In genomic region chr1:112706505-112707216, GRCh38 we compare ENCODE assay signal across 1 cellular context.
TF ChIP-seq lines count a peak whose summit lies in the region.

RHOC (minus strand) TSS chr1:112707127; CDS start chr1:112703799, 3,328 bp downstream.

TF ChIP-seq in HEK293, 187 proteins besides CTCF, POLR2A, EP300 and RAD21 (continued from another document and continues in another):
- no peak for TF ChIP-seq ZFP41 (tag by site-specific recombination; IDR thresholded peaks at IDR 0.05; ENCODE audit: borderline replicate concordance)
- no peak for TF ChIP-seq HOXD13 (CRISPR knock-in tag; IDR thresholded peaks at IDR 0.05; ENCODE audit: borderline replicate concordance)
- TF ChIP-seq ZNF701 (tag by site-specific recombination; IDR thresholded peaks at IDR 0.05): no peak
- TF ChIP-seq SP7 (tag by site-specific recombination; IDR thresholded peaks at IDR 0.05): peak; percentile 9; the same call in 1 of the 2 replicates
- no peak for TF ChIP-seq ZNF155 (tag by site-specific recombination; IDR thresholded peaks at IDR 0.05)
- no peak for TF ChIP-seq ZNF677 (tag by site-specific recombination; IDR thresholded peaks at IDR 0.05)
- TF ChIP-seq PRDM1 (tag by site-specific recombination; IDR thresholded peaks at IDR 0.05): no peak
- peak; percentile 50 for TF ChIP-seq ZXDB (tag by site-specific recombination; IDR thresholded peaks at IDR 0.05)
- no peak for TF ChIP-seq REPIN1 (tag by site-specific recombination; IDR thresholded peaks at IDR 0.05; ENCODE audit: low read depth)
- TF ChIP-seq ZNF629 (tag by site-specific recombination; IDR thresholded peaks at IDR 0.05): no peak
- no peak for TF ChIP-seq ZNF777 (tag by site-specific recombination; IDR thresholded peaks at IDR 0.05; ENCODE audit: borderline replicate concordance)
- TF ChIP-seq ZBTB49 (tag by site-specific recombination; IDR thresholded peaks at IDR 0.05; ENCODE audit: low read depth): no peak
- TF ChIP-seq ZNF792 (tag by site-specific recombination; IDR thresholded peaks at IDR 0.05): no peak
- TF ChIP-seq MEIS1 (CRISPR knock-in tag; IDR thresholded peaks at IDR 0.05; ENCODE audit: borderline replicate concordance): no peak
- TF ChIP-seq ZNF660 (tag by site-specific recombination; IDR thresholded peaks at IDR 0.05): no peak
- TF ChIP-seq ZNF19 (tag by site-specific recombination; IDR thresholded peaks at IDR 0.05; ENCODE audit: low read depth): no peak
- no peak for TF ChIP-seq ZNF426 (tag by site-specific recombination; IDR thresholded peaks at IDR 0.05)
- TF ChIP-seq ZNF488 (tag by site-specific recombination; IDR thresholded peaks at IDR 0.05): no peak
- TF ChIP-seq ZNF544 (tag by site-specific recombination; IDR thresholded peaks at IDR 0.05): no peak
- TF ChIP-seq ZNF843 (tag by site-specific recombination; IDR thresholded peaks at IDR 0.05): no peak
- TF ChIP-seq ZNF175 (tag by site-specific recombination; IDR thresholded peaks at IDR 0.05): no peak
- no peak for TF ChIP-seq ZNF433 (tag by site-specific recombination; IDR thresholded peaks at IDR 0.05; ENCODE audit: low read depth)
- TF ChIP-seq ZIC2 (tag by site-specific recombination; IDR thresholded peaks at IDR 0.05): peak; percentile 93
- TF ChIP-seq ZNF148 (tag by site-specific recombination; IDR thresholded peaks at IDR 0.05; ENCODE audit: borderline replicate concordance): no peak
- TF ChIP-seq YY1 (tag by site-specific recombination; IDR thresholded peaks at IDR 0.05): no peak
- TF ChIP-seq KLF16 (tag by site-specific recombination; IDR thresholded peaks at IDR 0.05): no peak
- no peak for TF ChIP-seq ZNF596 (tag by site-specific recombination; IDR thresholded peaks at IDR 0.05)
- no peak for TF ChIP-seq ZNF768 (tag by site-specific recombination; IDR thresholded peaks at IDR 0.05)
- TF ChIP-seq ZFP3 (tag by site-specific recombination; IDR thresholded peaks at IDR 0.05; ENCODE audit: low read depth): no peak
- TF ChIP-seq, protein P1, sequence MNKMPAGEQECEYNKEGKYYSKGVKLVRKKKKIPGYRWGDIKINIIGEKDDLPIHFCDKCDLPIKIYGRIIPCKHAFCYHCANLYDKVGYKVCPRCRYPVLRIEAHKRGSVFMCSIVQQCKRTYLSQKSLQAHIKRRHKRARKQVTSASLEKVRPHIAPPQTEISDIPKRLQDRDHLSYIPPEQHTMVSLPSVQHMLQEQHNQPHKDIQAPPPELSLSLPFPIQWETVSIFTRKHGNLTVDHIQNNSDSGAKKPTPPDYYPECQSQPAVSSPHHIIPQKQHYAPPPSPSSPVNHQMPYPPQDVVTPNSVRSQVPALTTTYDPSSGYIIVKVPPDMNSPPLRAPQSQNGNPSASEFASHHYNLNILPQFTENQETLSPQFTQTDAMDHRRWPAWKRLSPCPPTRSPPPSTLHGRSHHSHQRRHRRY (tag by site-specific recombination; IDR thresholded peaks at IDR 0.05): 0 out of 2 replicates have a peak, but pooled peaks have one; percentile 31
- TF ChIP-seq, protein P2, sequence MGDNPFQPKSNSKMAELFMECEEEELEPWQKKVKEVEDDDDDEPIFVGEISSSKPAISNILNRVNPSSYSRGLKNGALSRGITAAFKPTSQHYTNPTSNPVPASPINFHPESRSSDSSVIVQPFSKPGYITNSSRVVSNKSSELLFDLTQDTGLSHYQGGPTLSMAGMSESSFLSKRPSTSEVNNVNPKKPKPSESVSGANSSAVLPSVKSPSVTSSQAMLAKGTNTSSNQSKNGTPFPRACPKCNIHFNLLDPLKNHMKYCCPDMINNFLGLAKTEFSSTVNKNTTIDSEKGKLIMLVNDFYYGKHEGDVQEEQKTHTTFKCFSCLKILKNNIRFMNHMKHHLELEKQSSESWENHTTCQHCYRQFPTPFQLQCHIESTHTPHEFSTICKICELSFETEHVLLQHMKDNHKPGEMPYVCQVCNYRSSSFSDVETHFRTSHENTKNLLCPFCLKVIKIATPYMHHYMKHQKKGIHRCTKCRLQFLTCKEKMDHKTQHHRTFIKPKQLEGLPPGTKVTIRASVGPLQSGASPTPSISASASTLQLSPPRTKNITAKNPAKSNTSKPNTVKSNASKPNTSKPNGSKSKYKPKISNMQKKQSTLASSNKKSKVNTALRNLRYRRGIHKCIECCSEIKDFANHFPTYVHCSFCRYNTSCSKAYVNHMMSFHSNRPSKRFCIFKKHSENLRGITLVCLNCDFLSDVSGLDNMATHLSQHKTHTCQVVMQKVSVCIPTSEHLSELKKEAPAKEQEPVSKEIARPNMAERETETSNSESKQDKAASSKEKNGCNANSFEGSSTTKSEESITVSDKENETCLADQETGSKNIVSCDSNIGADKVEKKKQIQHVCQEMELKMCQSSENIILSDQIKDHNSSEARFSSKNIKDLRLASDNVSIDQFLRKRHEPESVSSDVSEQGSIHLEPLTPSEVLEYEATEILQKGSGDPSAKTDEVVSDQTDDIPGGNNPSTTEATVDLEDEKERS (tag by site-specific recombination; IDR thresholded peaks at IDR 0.05): no peak
- peak; percentile 75 for TF ChIP-seq SP3 (tag by site-specific recombination; IDR thresholded peaks at IDR 0.05)
- TF ChIP-seq ZNF302 (tag by site-specific recombination; IDR thresholded peaks at IDR 0.05; ENCODE audit: low read depth): no peak
- no peak for TF ChIP-seq KLF7 (tag by site-specific recombination; IDR thresholded peaks at IDR 0.05; ENCODE audit: borderline replicate concordance)
- no peak for TF ChIP-seq ZEB2 (tag by site-specific recombination; IDR thresholded peaks at IDR 0.05)
- no peak for TF ChIP-seq YY2 (tag by site-specific recombination; IDR thresholded peaks at IDR 0.05)
- TF ChIP-seq GLIS1 (tag by site-specific recombination; IDR thresholded peaks at IDR 0.05): peak; percentile 64
- peak; percentile 22; the same call in 1 of the 2 replicates for TF ChIP-seq ZNF335 (tag by site-specific recombination; conservative IDR thresholded peaks at IDR 0.05)
- no peak for TF ChIP-seq ZNF555 (tag by site-specific recombination; conservative IDR thresholded peaks at IDR 0.05)
- TF ChIP-seq, protein P3, sequence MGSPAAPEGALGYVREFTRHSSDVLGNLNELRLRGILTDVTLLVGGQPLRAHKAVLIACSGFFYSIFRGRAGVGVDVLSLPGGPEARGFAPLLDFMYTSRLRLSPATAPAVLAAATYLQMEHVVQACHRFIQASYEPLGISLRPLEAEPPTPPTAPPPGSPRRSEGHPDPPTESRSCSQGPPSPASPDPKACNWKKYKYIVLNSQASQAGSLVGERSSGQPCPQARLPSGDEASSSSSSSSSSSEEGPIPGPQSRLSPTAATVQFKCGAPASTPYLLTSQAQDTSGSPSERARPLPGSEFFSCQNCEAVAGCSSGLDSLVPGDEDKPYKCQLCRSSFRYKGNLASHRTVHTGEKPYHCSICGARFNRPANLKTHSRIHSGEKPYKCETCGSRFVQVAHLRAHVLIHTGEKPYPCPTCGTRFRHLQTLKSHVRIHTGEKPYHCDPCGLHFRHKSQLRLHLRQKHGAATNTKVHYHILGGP (tag by site-specific recombination; IDR thresholded peaks at IDR 0.05): no peak
- TF ChIP-seq, protein P4, sequence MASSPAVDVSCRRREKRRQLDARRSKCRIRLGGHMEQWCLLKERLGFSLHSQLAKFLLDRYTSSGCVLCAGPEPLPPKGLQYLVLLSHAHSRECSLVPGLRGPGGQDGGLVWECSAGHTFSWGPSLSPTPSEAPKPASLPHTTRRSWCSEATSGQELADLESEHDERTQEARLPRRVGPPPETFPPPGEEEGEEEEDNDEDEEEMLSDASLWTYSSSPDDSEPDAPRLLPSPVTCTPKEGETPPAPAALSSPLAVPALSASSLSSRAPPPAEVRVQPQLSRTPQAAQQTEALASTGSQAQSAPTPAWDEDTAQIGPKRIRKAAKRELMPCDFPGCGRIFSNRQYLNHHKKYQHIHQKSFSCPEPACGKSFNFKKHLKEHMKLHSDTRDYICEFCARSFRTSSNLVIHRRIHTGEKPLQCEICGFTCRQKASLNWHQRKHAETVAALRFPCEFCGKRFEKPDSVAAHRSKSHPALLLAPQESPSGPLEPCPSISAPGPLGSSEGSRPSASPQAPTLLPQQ (tag by site-specific recombination; IDR thresholded peaks at IDR 0.05): no peak
- TF ChIP-seq OSR2 (tag by site-specific recombination; IDR thresholded peaks at IDR 0.05): no peak
- TF ChIP-seq ZNF776 (tag by site-specific recombination; IDR thresholded peaks at IDR 0.05; ENCODE audit: borderline replicate concordance): no peak
- TF ChIP-seq KLF9 (tag by site-specific recombination; IDR thresholded peaks at IDR 0.05; ENCODE audit: low read depth): peak; percentile 42; the same call in 1 of the 2 replicates
- no peak for TF ChIP-seq PRDM6 (tag by site-specific recombination; IDR thresholded peaks at IDR 0.05)
- TF ChIP-seq ZNF837 (tag by site-specific recombination; IDR thresholded peaks at IDR 0.05): no peak
- TF ChIP-seq ZNF707 (tag by site-specific recombination; IDR thresholded peaks at IDR 0.05): no peak
- TF ChIP-seq, protein P5, sequence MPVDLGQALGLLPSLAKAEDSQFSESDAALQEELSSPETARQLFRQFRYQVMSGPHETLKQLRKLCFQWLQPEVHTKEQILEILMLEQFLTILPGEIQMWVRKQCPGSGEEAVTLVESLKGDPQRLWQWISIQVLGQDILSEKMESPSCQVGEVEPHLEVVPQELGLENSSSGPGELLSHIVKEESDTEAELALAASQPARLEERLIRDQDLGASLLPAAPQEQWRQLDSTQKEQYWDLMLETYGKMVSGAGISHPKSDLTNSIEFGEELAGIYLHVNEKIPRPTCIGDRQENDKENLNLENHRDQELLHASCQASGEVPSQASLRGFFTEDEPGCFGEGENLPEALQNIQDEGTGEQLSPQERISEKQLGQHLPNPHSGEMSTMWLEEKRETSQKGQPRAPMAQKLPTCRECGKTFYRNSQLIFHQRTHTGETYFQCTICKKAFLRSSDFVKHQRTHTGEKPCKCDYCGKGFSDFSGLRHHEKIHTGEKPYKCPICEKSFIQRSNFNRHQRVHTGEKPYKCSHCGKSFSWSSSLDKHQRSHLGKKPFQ (tag by site-specific recombination; IDR thresholded peaks at IDR 0.05): no peak
- no peak for TF ChIP-seq ZNF585B (tag by site-specific recombination; IDR thresholded peaks at IDR 0.05)
- no peak for TF ChIP-seq TRIM28 (IDR thresholded peaks at IDR 0.05; ENCODE audit: borderline replicate concordance, low read length)
- TF ChIP-seq SP2 (tag by site-specific recombination; IDR thresholded peaks at IDR 0.05): peak; percentile 84
- 0 out of 2 replicates have a peak, but pooled peaks have one; percentile 15 for TF ChIP-seq ZNF2 (tag by site-specific recombination; IDR thresholded peaks at IDR 0.05)
- TF ChIP-seq ZNF174 (tag by site-specific recombination; IDR thresholded peaks at IDR 0.05): no peak
